8 cellular contexts compared by ENCODE assay signal in the genomic region with DNA sequence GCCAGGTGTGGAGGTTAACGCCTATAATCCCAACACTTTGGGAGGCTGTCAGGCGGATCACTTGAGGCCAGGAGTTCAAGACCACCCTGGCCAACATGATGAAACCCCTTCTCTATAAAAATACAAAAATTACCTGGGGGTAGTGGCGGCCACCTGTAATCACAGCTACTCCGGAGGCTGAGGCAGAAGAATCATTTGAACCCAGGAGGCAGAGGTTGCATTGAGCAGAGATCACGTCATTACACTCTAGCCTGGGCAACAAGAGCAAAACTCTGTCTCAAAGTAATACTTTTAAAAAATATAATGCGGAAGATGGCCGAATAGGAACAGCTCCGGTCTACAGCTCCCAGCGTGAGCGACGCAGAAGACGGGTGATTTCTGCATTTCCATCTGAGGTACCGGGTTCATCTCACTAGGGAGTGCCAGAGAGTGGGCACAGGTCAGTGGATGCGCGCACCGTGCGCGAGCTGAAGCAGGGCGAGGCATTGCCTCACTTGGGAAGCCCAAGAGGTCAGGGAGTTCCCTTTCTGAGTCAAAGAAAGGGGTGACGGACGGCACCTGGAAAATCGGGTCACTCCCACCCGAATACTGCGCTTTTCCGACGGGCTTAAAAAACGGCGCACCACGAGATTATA.
DNase-seq lines count a peak whose midpoint lies in the region; ATAC-seq, FAIRE-seq and TF ChIP-seq lines count a peak whose summit lies in the region.
"Not testable (repeated sequence)": the region's sequence is repeated elsewhere in the genome, so short reads cannot be mapped to it uniquely, and the experiment has no call there.

No MANE protein-coding gene starts in this region.

- CTCF ChIA-PET in A673 (lab: Charles Lee); activated B cell treated with CpG ODN at 0.5 μM for 24 hours (lab: Charles Lee); K562 (lab: Yijun Ruan, JAX; ENCODE audit: low intra/inter-chr PET ratio): not testable (repeated sequence)

- POLR2A ChIA-PET in A673 (lab: Charles Lee; ENCODE audit: low non-redundant PET); activated B cell treated with CpG ODN at 0.5 μM for 24 hours (lab: Charles Lee); K562 (lab: Yijun Ruan, JAX): not testable (repeated sequence)

- not testable (repeated sequence) for H3F3A ChIP-seq in GM23338 (replicated peaks; ENCODE audit: low read depth)

- BruUV-seq in A673 (replicated peaks; lab: Mats Ljungman, UMichigan); K562 (replicated peaks; lab: Mats Ljungman, UMichigan): not testable (repeated sequence)

- H3K4me1 Mint-ChIP-seq in GM23338: peaks cover 15% of the 10 kb centered on the region
- H3K4me1 Mint-ChIP-seq in activated B cell treated with CpG ODN at 0.5 μM for 24 hours: not testable (repeated sequence)

- in situ Hi-C loops in K562 (cut with MboI): loop anchor here (10.0 kb wide), 1 partner anchor 226 kb away; no protein-coding TSS in a partner anchor

- peak; percentile 61 for ATAC-seq in GM23338
- ATAC-seq in activated B cell treated with CpG ODN at 0.5 μM for 24 hours (ENCODE audit: low read depth); lower lobe of right lung: not testable (repeated sequence)
- ATAC-seq in K562: peak; percentile 58
- peak; percentile 21 for ATAC-seq in foreskin keratinocyte

- intact Hi-C loops in A673 (cut with micrococcal nuclease; ENCODE audit: unreplicated experiment); activated B cell treated with CpG ODN at 0.5 μM for 24 hours (cut with micrococcal nuclease); lower lobe of right lung (cut with DNase I): not testable (repeated sequence)
- intact Hi-C loops in K562 (cut with micrococcal nuclease): loop anchor here (10.0 kb wide), 1 partner anchor 316 kb away; no protein-coding TSS in a partner anchor

- H3K27ac Mint-ChIP-seq in GM23338: peak overlapping the region; percentile 87; the same call in 1 of the 2 replicates
- H3K27ac Mint-ChIP-seq in activated B cell treated with CpG ODN at 0.5 μM for 24 hours: not testable (repeated sequence)

- not testable (repeated sequence) for TF ChIP-seq CTCF in A673 (conservative IDR thresholded peaks at IDR 0.05; ENCODE audit: low read depth, low read length); activated B cell treated with CpG ODN at 0.5 μM for 24 hours (IDR thresholded peaks at IDR 0.05); K562 (IDR thresholded peaks at IDR 0.05 in 2 of 3, conservative IDR thresholded peaks at IDR 0.05 in 1 of 3; ENCODE audit: insufficient read depth in 2 of 3, low read depth in 1 of 3, low read length in 3 of 3); lower lobe of right lung (IDR thresholded peaks at IDR 0.05); retinal pigment epithelial cell (conservative IDR thresholded peaks at IDR 0.05; ENCODE audit: low read depth, low read length)
- TF ChIP-seq CTCF in GM23338 (conservative IDR thresholded peaks at IDR 0.05; ENCODE audit: low read depth in 2 of 2) (0 out of 4 replicates have a peak, but pooled peaks of 1 of the 2 experiments have one; percentile 8), foreskin keratinocyte (conservative IDR thresholded peaks at IDR 0.05) (peak; percentile 40)

- H3K27me3 ChIP-seq in A673 (replicated peaks; ENCODE audit: insufficient read depth, low read depth, low read length, poor library complexity); GM23338 (ENCODE audit: insufficient read depth); K562 (ENCODE audit: control insufficient read depth in 2 of 2, insufficient read depth in 2 of 2, low read length in 2 of 2); foreskin keratinocyte; lower lobe of right lung (ENCODE audit: low read depth): not testable (repeated sequence)

- not testable (repeated sequence) for TF ChIP-seq EP300 in K562 (IDR thresholded peaks at IDR 0.05; ENCODE audit: low read length)

- not testable (repeated sequence) for H3K79me2 ChIP-seq in GM23338 (replicated peaks; ENCODE audit: insufficient read depth); K562 (ENCODE audit: control insufficient read depth, insufficient read depth, low read length)

- DNase-seq in A673 (ENCODE audit: low spot score); activated B cell treated with CpG ODN at 0.5 μM for 24 hours; foreskin keratinocyte; retinal pigment epithelial cell (ENCODE audit: low read depth): not testable (repeated sequence)
- DNase-seq in GM23338 (ENCODE audit: low spot score) (peak; percentile 49), NCI-H510A (lab: John Stamatoyannopoulos, UW) (peak; percentile 23), K562 (ENCODE audit: extremely low read depth in 1 of 4, low spot score in 3 of 4) (peak in 1 of 4 experiments; percentile 32), lower lobe of right lung (peak; percentile 69)

- H3K9me2 ChIP-seq in GM23338 (ENCODE audit: insufficient read depth): not testable (repeated sequence)

- not testable (repeated sequence) for H3K9me3 Mint-ChIP-seq in GM23338, activated B cell treated with CpG ODN at 0.5 μM for 24 hours

- H3K4me2 ChIP-seq in GM23338 (peak overlapping the region; percentile 73), K562 (ENCODE audit: insufficient read depth, low read length) (peak overlapping the region; percentile 41; the same call in 1 of the 2 replicates)

- H3K4me3 ChIP-seq in A673 (ENCODE audit: low read depth, low read length, poor library complexity, severe bottlenecking) (peak overlapping the region; percentile 31), GM23338 (peak overlapping the region; percentile 55), K562 (peak overlapping the region; percentile 24), lower lobe of right lung (peak overlapping the region; percentile 47), retinal pigment epithelial cell (ENCODE audit: low read length) (peak overlapping the region; percentile 34)

- 30% methylated on average over 16 of the region's 29 CpGs for WGBS in K562 (ENCODE audit: insufficient coverage, low coverage, missing lambda C conversion rate)

- H3K4me3 Mint-ChIP-seq in GM23338 (peak overlapping the region; percentile 68), activated B cell treated with CpG ODN at 0.5 μM for 24 hours (peak overlapping the region; percentile 46)

- not testable (repeated sequence) for H3K36me3 Mint-ChIP-seq in GM23338 (ENCODE audit: low read depth); activated B cell treated with CpG ODN at 0.5 μM for 24 hours (ENCODE audit: low read depth)

- peak overlapping the region in 1 of 2 experiments; percentile 68; a peak in 2 of 4 replicates for H3K9ac ChIP-seq in K562 (ENCODE audit: insufficient read depth in 1 of 2, low read depth in 2 of 2, low read length in 2 of 2)

- TF ChIP-seq RAD21 in K562 (CRISPR knock-in tag; conservative IDR thresholded peaks at IDR 0.05 in 1 of 2, IDR thresholded peaks at IDR 0.05 in 1 of 2): peak in 1 of 2 experiments; percentile 51; a peak in 2 of 4 replicates

- H3K36me3 ChIP-seq in A673 (ENCODE audit: insufficient read depth, low read length, poor library complexity, severe bottlenecking); GM23338 (ENCODE audit: insufficient read depth); K562 (ENCODE audit: control insufficient read depth, insufficient read depth, low read length); lower lobe of right lung: not testable (repeated sequence)

- not testable (repeated sequence) for H3K4me1 ChIP-seq in A673 (ENCODE audit: insufficient read depth, low read length, poor library complexity, severe bottlenecking); GM23338 (ENCODE audit: insufficient read depth); K562 (replicated peaks in 1 of 2; ENCODE audit: control insufficient read depth in 2 of 2, insufficient read depth in 2 of 2, low read length in 2 of 2); foreskin keratinocyte; lower lobe of right lung

- H3K27ac ChIP-seq in A673 (ENCODE audit: low read depth, low read length, poor library complexity, severe bottlenecking); K562 (ENCODE audit: extremely low read depth, low read depth, low read length); lower lobe of right lung: not testable (repeated sequence)
- peak overlapping the region; percentile 59; the same call in 1 of the 2 replicates for H3K27ac ChIP-seq in GM23338 (ENCODE audit: low read depth)
- peak overlapping the region; percentile 43 for H3K27ac ChIP-seq in foreskin keratinocyte

- H3K9me3 ChIP-seq in A673 (ENCODE audit: low read depth, low read length, poor library complexity, severe bottlenecking); K562 (replicated peaks; ENCODE audit: control insufficient read depth, insufficient read depth, low read depth, low read length); lower lobe of right lung: not testable (repeated sequence)

- TF ChIP-seq POLR2A in K562 (conservative IDR thresholded peaks at IDR 0.05): not testable (repeated sequence)

- H3K27me3 Mint-ChIP-seq in GM23338 (ENCODE audit: insufficient read depth, low read depth, poor library complexity); activated B cell treated with CpG ODN at 0.5 μM for 24 hours: not testable (repeated sequence)

- not testable (repeated sequence) for FAIRE-seq in K562 (lab: Jason Lieb, UNC)

- H2AFZ ChIP-seq in GM23338 (peak overlapping the region; percentile 67; the same call in 1 of the 2 replicates), K562 (ENCODE audit: low read depth, low read length) (peak overlapping the region; percentile 68; the same call in 1 of the 2 replicates)

- not testable (repeated sequence) for H4K20me1 ChIP-seq in GM23338 (replicated peaks; ENCODE audit: insufficient read depth); K562 (replicated peaks; ENCODE audit: control insufficient read depth, insufficient read depth, low read length)

- not testable (repeated sequence) for H3K9me1 ChIP-seq in K562 (ENCODE audit: control insufficient read depth, insufficient read depth, low read length)

TF ChIP-seq in K562, 482 proteins besides CTCF, POLR2A, EP300 and RAD21 (continues in another document):
- TF ChIP-seq CTBP1 (IDR thresholded peaks at IDR 0.05; ENCODE audit: borderline replicate concordance): 0 out of 2 replicates have a peak, but pooled peaks have one; percentile 35
